Comparison of ENCODE assay signal across 11 cellular contexts in genomic region chr12:24172031-24172772, GRCh38.
A peak's percentile ranks its signal among the peaks of the same experiment; 100 is the strongest.
DNase-seq lines count a peak whose midpoint lies in the region; ATAC-seq and TF ChIP-seq lines count a peak whose summit lies in the region.
"Had no signal": no experiment of that assay in that cellular context is flagged by ENCODE, and none has a peak within 500 bp of the region (broad histone marks: within the 10 kb centered on the region; RNA-seq: fewer than 3 reads in every experiment).

No MANE protein-coding gene starts in this region.

- H3K36me3 ChIP-seq in H7 (replicated peaks; ENCODE audit: control insufficient read depth, insufficient read depth, low read length) (no peaks in the 10 kb centered on the region), ascending aorta (no peaks in the 10 kb centered on the region)
- H3K36me3 ChIP-seq: breast epithelium had no signal

- intact Hi-C loops in ascending aorta (cut with DNase I): no loop called here

- H3K4me1 ChIP-seq in ascending aorta: no peaks in the 10 kb centered on the region
- H3K4me1 ChIP-seq: breast epithelium had no signal

- TF ChIP-seq CTCF in ascending aorta (IDR thresholded peaks at IDR 0.05): no peak

- no peak overlapping the region for H3K27ac ChIP-seq in ascending aorta
- H3K27ac ChIP-seq: breast epithelium had no signal

- ATAC-seq in GM18861 (IDR thresholded peaks at IDR 0.05; ENCODE audit: unreplicated experiment) (peak; percentile 71), HG03457 (IDR thresholded peaks at IDR 0.05; ENCODE audit: unreplicated experiment) (peak; percentile 75)

- H3K9me3 ChIP-seq in ascending aorta: no peaks in the 10 kb centered on the region
- H3K9me3 ChIP-seq: breast epithelium had no signal

- H3K4me3 ChIP-seq in H7 (ENCODE audit: insufficient read depth, low read depth, low read length) (no peak overlapping the region), ascending aorta (no peak overlapping the region)
- H3K4me3 ChIP-seq: breast epithelium had no signal

- H3K27me3 ChIP-seq in H7 (ENCODE audit: control insufficient read depth, insufficient read depth, low read length): no peaks in the 10 kb centered on the region
- H3K27me3 ChIP-seq in ascending aorta: no peaks in the 10 kb centered on the region
- H3K27me3 ChIP-seq: breast epithelium had no signal

- DNase-seq in H7: peak; percentile 1
- DNase-seq in medulla oblongata (ENCODE audit: extremely low spot score): peak; percentile 8
- DNase-seq in ascending aorta (ENCODE audit: low spot score in 2 of 2): no peak
- no peak for DNase-seq in GM19238 (ENCODE audit: insufficient read length, low spot score)
- no peak for DNase-seq in glomerular visceral epithelial cell (ENCODE audit: extremely low spot score)
- DNase-seq in NCI-H2227 treated with DMSO at 0.1 percent for 48 hours (lab: John Stamatoyannopoulos, UW): no peak
- DNase-seq: activated CD4-positive, alpha-beta T cell treated with anti-CD3 and anti-CD28 coated beads for 4 hours; nucleus accumbens had no signal

Comparison
In these comparisons a context has a peak if more than half of its experiments do, and no peak if none do; other contexts are left out.
1. DNase-seq: peak in H7 (single experiment) and medulla oblongata (single experiment); none in ascending aorta (0 of 2), GM19238 (single experiment), glomerular visceral epithelial cell (single experiment) and NCI-H2227 treated with DMSO at 0.1 percent for 48 hours (single experiment).